In genomic region chr15:88641959-88642452, GRCh38 we compare ENCODE assay signal across 21 cellular contexts. TPM values are rescaled to one million over a fixed set of nuclear protein-coding genes. Genes with fewer than 3 reads are reported as not detected.
DNase-seq lines count a peak whose midpoint lies in the region; ATAC-seq and TF ChIP-seq lines count a peak whose summit lies in the region.
"Had no signal": no experiment of that assay in that cellular context is flagged by ENCODE, and none has a peak within 500 bp of the region (broad histone marks: within the 10 kb centered on the region; RNA-seq: fewer than 3 reads in every experiment).

No MANE protein-coding gene starts in this region.

- peaks cover 50 to 59% of the 10 kb centered on the region in 2 experiments for H3K4me1 ChIP-seq in neutrophil (ENCODE audit: control insufficient read depth in 1 of 2, insufficient read depth in 1 of 2, low read depth in 1 of 2, low read length in 1 of 2)

- H3K27ac ChIP-seq in neutrophil, result peak overlapping the region; percentile 97
- H3K27ac ChIP-seq: adrenal gland, dorsolateral prefrontal cortex, GM23248, VCaP had no signal

- CTCF ChIA-PET in activated CD4-positive, alpha-beta T cell treated with anti-CD3 and anti-CD28 coated beads, Interleukin-2, amount 10 ng/mL, durations not matched to agents 7 days and 5 days (lab: Charles Lee), result no interaction called here

- DNase-seq in activated CD4-positive, alpha-beta T cell treated with anti-CD3 and anti-CD28 coated beads, Interleukin-2, amount 10 ng/mL, durations not matched to agents 7 days and 5 days, result no peak
- DNase-seq in activated CD4-positive, alpha-beta T cell treated with anti-CD3 and anti-CD28 coated beads for 4 hours, result no peak
- DNase-seq in COR-L47 (lab: John Stamatoyannopoulos, UW), result no peak
- DNase-seq: adrenal gland, C1 segment of cervical spinal cord, DMS79, GM23248, IMR-90, midbrain, NCI-H1930, NCI-H345, retina, SHP77 had no signal

- peak overlapping the region; percentile 20 for H3K4me3 Mint-ChIP-seq in activated CD4-positive, alpha-beta T cell treated with anti-CD3 and anti-CD28 coated beads, Interleukin-2, amount 10 ng/mL, durations not matched to agents 7 days and 5 days
- peak overlapping the region; percentile 70 to 94 (median 90) for H3K4me3 Mint-ChIP-seq in IgD-negative memory B cell
- peak overlapping the region; percentile 69 for H3K4me3 Mint-ChIP-seq in activated naive CD8-positive, alpha-beta T cell

- peaks cover 71% of the 10 kb centered on the region for H3K4me1 Mint-ChIP-seq in activated CD4-positive, alpha-beta T cell treated with anti-CD3 and anti-CD28 coated beads, Interleukin-2, amount 10 ng/mL, durations not matched to agents 7 days and 5 days
- peaks cover 39 to 62% (median 58%) of the 10 kb centered on the region in 3 donors for H3K4me1 Mint-ChIP-seq in IgD-negative memory B cell
- H3K4me1 Mint-ChIP-seq in activated naive CD8-positive, alpha-beta T cell (ENCODE audit: low read depth), result peaks cover 76% of the 10 kb centered on the region

- H3K9me3 ChIP-seq in neutrophil, result no peaks in the 10 kb centered on the region
- H3K9me3 ChIP-seq: adrenal gland, tibial nerve had no signal

- no peak overlapping the region for H3K4me3 ChIP-seq in neutrophil (ENCODE audit: low read depth in 1 of 2, low read length in 1 of 2)
- H3K4me3 ChIP-seq: adrenal gland, dorsolateral prefrontal cortex, GM23248, tibial nerve had no signal

- no peaks in the 10 kb centered on the region for H3K27me3 ChIP-seq in neutrophil
- H3K27me3 ChIP-seq: adrenal gland, dorsolateral prefrontal cortex, tibial nerve had no signal

- no peaks in the 10 kb centered on the region for H3K9me3 Mint-ChIP-seq in activated CD4-positive, alpha-beta T cell treated with anti-CD3 and anti-CD28 coated beads, Interleukin-2, amount 10 ng/mL, durations not matched to agents 7 days and 5 days
- H3K9me3 Mint-ChIP-seq in IgD-negative memory B cell, result no peaks in the 10 kb centered on the region
- no peaks in the 10 kb centered on the region for H3K9me3 Mint-ChIP-seq in activated naive CD8-positive, alpha-beta T cell (ENCODE audit: low read depth)

- TF ChIP-seq CTCF in neutrophil (IDR thresholded peaks at IDR 0.05), result no peak

- H3K36me3 ChIP-seq in neutrophil, result peaks cover 48% of the 10 kb centered on the region
- H3K36me3 ChIP-seq: adrenal gland, tibial nerve had no signal

- POLR2A ChIA-PET in activated CD4-positive, alpha-beta T cell treated with anti-CD3 and anti-CD28 coated beads, Interleukin-2, amount 10 ng/mL, durations not matched to agents 7 days and 5 days (lab: Charles Lee), result no interaction called here

- peak overlapping the region; percentile 63 for H3K27ac Mint-ChIP-seq in activated CD4-positive, alpha-beta T cell treated with anti-CD3 and anti-CD28 coated beads, Interleukin-2, amount 10 ng/mL, durations not matched to agents 7 days and 5 days
- H3K27ac Mint-ChIP-seq in IgD-negative memory B cell, result peak overlapping the region; percentile 95 to 99 (median 97)
- peak overlapping the region; percentile 86 for H3K27ac Mint-ChIP-seq in activated naive CD8-positive, alpha-beta T cell

- no peaks in the 10 kb centered on the region for H3K27me3 Mint-ChIP-seq in activated CD4-positive, alpha-beta T cell treated with anti-CD3 and anti-CD28 coated beads, Interleukin-2, amount 10 ng/mL, durations not matched to agents 7 days and 5 days
- H3K27me3 Mint-ChIP-seq in IgD-negative memory B cell, result peaks cover 6% of the 10 kb centered on the region
- no peaks in the 10 kb centered on the region for H3K27me3 Mint-ChIP-seq in activated naive CD8-positive, alpha-beta T cell

- H3K36me3 Mint-ChIP-seq in activated CD4-positive, alpha-beta T cell treated with anti-CD3 and anti-CD28 coated beads, Interleukin-2, amount 10 ng/mL, durations not matched to agents 7 days and 5 days (ENCODE audit: low read depth), result peaks cover 70% of the 10 kb centered on the region
- H3K36me3 Mint-ChIP-seq in IgD-negative memory B cell, result peaks cover 15% of the 10 kb centered on the region
- peaks cover 21% of the 10 kb centered on the region for H3K36me3 Mint-ChIP-seq in activated naive CD8-positive, alpha-beta T cell

- ATAC-seq in HG02763 (IDR thresholded peaks at IDR 0.05; ENCODE audit: unreplicated experiment), result no peak
- no peak for ATAC-seq in HG03460 (IDR thresholded peaks at IDR 0.05; ENCODE audit: unreplicated experiment)

RNA-seq across cellular contexts. Expression of gene ISG20, which starts 3.2 kb away (rescaled TPM):
- 100 to 1,000 TPM; 206 to 236 TPM for total RNA-seq in activated CD4-positive, alpha-beta T cell treated with anti-CD3 and anti-CD28 coated beads, Interleukin-2, amount 10 ng/mL, durations not matched to agents 7 days and 5 days
- 760 TPM for polyA plus RNA-seq in IgD-negative memory B cell
- total RNA-seq: GM23248 had no signal

RNA-seq across cellular contexts. Expression of gene AEN, which starts 20.9 kb away (rescaled TPM):
- total RNA-seq in activated CD4-positive, alpha-beta T cell treated with anti-CD3 and anti-CD28 coated beads, Interleukin-2, amount 10 ng/mL, durations not matched to agents 7 days and 5 days, result 10 to 100 TPM; 45.7 to 52.5 TPM
- 40.8 TPM for polyA plus RNA-seq in IgD-negative memory B cell

Comparison
In these comparisons a context has a peak if more than half of its experiments do, and no peak if none do; other contexts are left out.
1. H3K4me3 Mint-ChIP-seq: peak in every context shown above with its lines; median percentile 90 in IgD-negative memory B cell; 69 in activated naive CD8-positive, alpha-beta T cell; 20 in activated CD4-positive, alpha-beta T cell treated with anti-CD3 and anti-CD28 coated beads, Interleukin-2, amount 10 ng/mL, durations not matched to agents 7 days and 5 days.